ENCODE assay signal across 22 cellular contexts in genomic region chr3:18302517-18302916, GRCh38.
DNase-seq lines count a peak whose midpoint lies in the region; ATAC-seq and TF ChIP-seq lines count a peak whose summit lies in the region.
"Had no signal": no experiment of that assay in that cellular context is flagged by ENCODE, and none has a peak within 500 bp of the region (broad histone marks: within the 10 kb centered on the region; RNA-seq: fewer than 3 reads in every experiment).

No MANE protein-coding gene starts in this region.

- H3K4me3 ChIP-seq in fibroblast of the aortic adventitia (ENCODE audit: low read depth, low read length): no peak overlapping the region
- H3K4me3 ChIP-seq: coronary artery, mucosa of descending colon, SJSA1, suprapubic skin had no signal

- no peak for TF ChIP-seq CTCF in fibroblast of the aortic adventitia (IDR thresholded peaks at IDR 0.05; ENCODE audit: insufficient read depth, low read length)

- ATAC-seq in HG03139 (IDR thresholded peaks at IDR 0.05; ENCODE audit: unreplicated experiment) (no peak), GM19452 (IDR thresholded peaks at IDR 0.05; ENCODE audit: unreplicated experiment) (no peak)
- no peak for ATAC-seq in stimulated activated naive CD8-positive, alpha-beta T cell treated with anti-CD3 and anti-CD28 coated beads, Interleukin-15, Interleukin-2, amounts not matched to agents 100 U/mL and 50 U/mL, for 24 hours
- ATAC-seq: mucosa of descending colon, right cardiac atrium had no signal

- peak; percentile 22 for DNase-seq in A172 (ENCODE audit: low spot score)
- peak; percentile 33 for DNase-seq in GM03348 (ENCODE audit: low spot score)
- DNase-seq in RPMI7951 (ENCODE audit: low read depth): peak; percentile 62
- DNase-seq in fibroblast of the aortic adventitia (ENCODE audit: low read depth): peak; percentile 54
- no peak for DNase-seq in stimulated activated naive CD8-positive, alpha-beta T cell treated with anti-CD3 and anti-CD28 coated beads, Interleukin-15, Interleukin-2, amounts not matched to agents 100 U/mL and 50 U/mL, for 24 hours
- DNase-seq in NAMALWA (ENCODE audit: low spot score): no peak
- DNase-seq: activated CD4-positive, alpha-beta T cell treated with anti-CD3 and anti-CD28 coated beads, Interleukin-2, amount 10 ng/mL, durations not matched to agents 24 days and 14 days; activated naive CD4-positive, alpha-beta T cell treated with Interleukin-2 at 50 U/mL for 16 hours; activated T-cell treated with anti-CD3 and anti-CD28 coated beads for 4 hours; hypothalamus; mucosa of descending colon; NCI-H1694; NCI-H510A; nucleus accumbens; right cardiac atrium; stimulated activated CD4-positive, alpha-beta T cell treated with anti-CD3 and anti-CD28 coated beads, Interleukin-2, amount 100 ng/mL, for 24 hours; T-helper 9 cell had no signal

Comparison
In these comparisons a context has a peak if more than half of its experiments do, and no peak if none do; other contexts are left out.
1. DNase-seq: peak in A172 (single experiment), GM03348 (single experiment), RPMI7951 (single experiment) and fibroblast of the aortic adventitia (single experiment); none in stimulated activated naive CD8-positive, alpha-beta T cell treated with anti-CD3 and anti-CD28 coated beads, Interleukin-15, Interleukin-2, amounts not matched to agents 100 U/mL and 50 U/mL, for 24 hours (single experiment) and NAMALWA (single experiment).